8 cellular contexts compared by ENCODE assay signal in genomic region chr11:65920035-65920802, GRCh38.
DNase-seq lines count a peak whose midpoint lies in the region; ATAC-seq and TF ChIP-seq lines count a peak whose summit lies in the region.

No MANE protein-coding gene starts in this region.

- peak overlapping the region; percentile 91 for H3K4me3 Mint-ChIP-seq in T-helper 2 cell treated with Interferon-gamma antibody and Interleukin-4, amounts not matched to agents 5 μg/mL and 100 μg/mL, for 36 hours

- H3K9me3 Mint-ChIP-seq in T-helper 2 cell treated with Interferon-gamma antibody and Interleukin-4, amounts not matched to agents 5 μg/mL and 100 μg/mL, for 36 hours, result no peaks in the 10 kb centered on the region

- TF ChIP-seq CTCF in RWPE1 (conservative IDR thresholded peaks at IDR 0.05; ENCODE audit: low read depth) (no peak), fibroblast of pulmonary artery (IDR thresholded peaks at IDR 0.05; ENCODE audit: low read length, missing control alignments) (no peak)

- DNase-seq in T-helper 2 cell treated with Interferon-gamma antibody and Interleukin-4, amounts not matched to agents 5 μg/mL and 100 μg/mL, for 36 hours (ENCODE audit: low spot score), result no peak
- DNase-seq in T-helper 2 cell (no peak), RWPE1 (ENCODE audit: low spot score) (no peak), fibroblast of pulmonary artery (ENCODE audit: low read depth) (no peak), retina (peak; percentile 52), HEK293T (ENCODE audit: extremely low spot score) (no peak), ecto neural progenitor cell (ENCODE audit: low spot score) (no peak)

- no peaks in the 10 kb centered on the region for H3K27me3 Mint-ChIP-seq in T-helper 2 cell treated with Interferon-gamma antibody and Interleukin-4, amounts not matched to agents 5 μg/mL and 100 μg/mL, for 36 hours (ENCODE audit: low read depth)

- peaks cover 28% of the 10 kb centered on the region for H3K36me3 Mint-ChIP-seq in T-helper 2 cell treated with Interferon-gamma antibody and Interleukin-4, amounts not matched to agents 5 μg/mL and 100 μg/mL, for 36 hours (ENCODE audit: low read depth)

- CTCF ChIA-PET in RWPE1 (lab: Yijun Ruan, JAX), result interaction anchor here (0.6 to 1.2 kb wide), 2 partner anchors 35 to 69 kb away, joined by 4 to 5 read pairs; no protein-coding TSS in a partner anchor
- CTCF ChIA-PET in HEK293T (lab: Yijun Ruan, JAX), result no interaction called here

- peak overlapping the region; percentile 78 for H3K4me3 ChIP-seq in fibroblast of pulmonary artery (replicated peaks; ENCODE audit: low read depth, low read length)

- H3K27ac Mint-ChIP-seq in T-helper 2 cell treated with Interferon-gamma antibody and Interleukin-4, amounts not matched to agents 5 μg/mL and 100 μg/mL, for 36 hours, result peak overlapping the region; percentile 84

- POLR2A ChIA-PET in RWPE1 (lab: Yijun Ruan, JAX; ENCODE audit: low non-redundant PET) (interaction anchor here (0.6 kb wide), 1 partner anchor 31 kb away, joined by 3 read pairs; no protein-coding TSS in a partner anchor), HEK293T (lab: Yijun Ruan, JAX) (no interaction called here)

- H3K4me1 Mint-ChIP-seq in T-helper 2 cell treated with Interferon-gamma antibody and Interleukin-4, amounts not matched to agents 5 μg/mL and 100 μg/mL, for 36 hours (ENCODE audit: low read depth), result peaks cover 14% of the 10 kb centered on the region

- no peak for ATAC-seq in GM18909 (IDR thresholded peaks at IDR 0.05; ENCODE audit: poor library complexity, unreplicated experiment)

- H3K27ac ChIP-seq in RWPE1, result peak overlapping the region; percentile 93

TF ChIP-seq in HEK293T, 16 proteins besides CTCF, POLR2A, EP300 and RAD21:
- no peak for TF ChIP-seq FOXM1 (IDR thresholded peaks at IDR 0.05; ENCODE audit: borderline replicate concordance)
- TF ChIP-seq SP1 (IDR thresholded peaks at IDR 0.05), result no peak
- TF ChIP-seq FOXA1 (IDR thresholded peaks at IDR 0.05), result no peak
- no peak for TF ChIP-seq HDGF (IDR thresholded peaks at IDR 0.05; ENCODE audit: borderline replicate concordance)
- no peak for TF ChIP-seq ZNF384 (IDR thresholded peaks at IDR 0.05)
- TF ChIP-seq LEF1 (IDR thresholded peaks at IDR 0.05; ENCODE audit: borderline replicate concordance), result no peak
